Comparison of ENCODE assay signal across 17 cellular contexts in the genomic region with DNA sequence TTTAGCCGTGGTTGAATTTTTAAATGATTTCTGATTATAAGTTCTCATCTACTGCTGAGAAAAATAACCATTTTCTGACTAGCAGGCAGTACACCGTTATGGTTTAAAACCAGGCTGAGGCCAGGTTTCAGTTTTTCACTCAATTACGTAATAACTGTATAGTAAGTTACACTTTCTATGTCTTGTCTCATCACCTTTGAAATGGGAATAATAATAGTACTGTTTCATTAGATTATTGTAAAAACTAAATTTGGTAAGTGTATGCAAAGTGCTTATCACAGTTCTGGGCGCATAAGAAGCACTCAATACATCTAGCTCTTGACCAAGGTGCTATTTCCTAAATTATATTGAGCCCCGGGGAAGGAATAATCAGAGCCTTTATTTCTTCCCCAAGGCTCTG.
DNase-seq lines count a peak whose midpoint lies in the region; ATAC-seq and TF ChIP-seq lines count a peak whose summit lies in the region.
"Had no signal": no experiment of that assay in that cellular context is flagged by ENCODE, and none has a peak within 500 bp of the region (broad histone marks: within the 10 kb centered on the region; RNA-seq: fewer than 3 reads in every experiment).

No MANE protein-coding gene starts in this region.

- CTCF ChIA-PET in CD4-positive, alpha-beta memory T cell (lab: Charles Lee; ENCODE audit: partially characterized antibody): interaction anchor here (0.6 to 11.7 kb wide), 3 partner anchors 13 to 20 kb away, joined by 3 to 545 read pairs (median 3); no protein-coding TSS in a partner anchor

- peaks cover 0 to 3% of the 10 kb centered on the region in 2 donors for H3K36me3 Mint-ChIP-seq in CD4-positive, alpha-beta memory T cell

- peak overlapping the region; percentile 65 to 89 (median 80) for H3K4me3 Mint-ChIP-seq in CD4-positive, alpha-beta memory T cell

- no peaks in the 10 kb centered on the region for H3K27me3 Mint-ChIP-seq in CD4-positive, alpha-beta memory T cell

- H3K4me1 Mint-ChIP-seq in CD4-positive, alpha-beta memory T cell: peaks cover 59 to 80% (median 71%) of the 10 kb centered on the region in 4 donors

- POLR2A ChIA-PET in CD4-positive, alpha-beta memory T cell (lab: Charles Lee; ENCODE audit: partially characterized antibody): interaction anchor here (2.5 to 18.0 kb wide), 2 partner anchors 8 to 21 kb away, joined by 6 to 704 read pairs; no protein-coding TSS in a partner anchor

- H3K27me3 ChIP-seq in CD4-positive, alpha-beta memory T cell (ENCODE audit: insufficient read depth, low read length): no peaks in the 10 kb centered on the region
- H3K27me3 ChIP-seq in SU-DHL-6 (ENCODE audit: low read length): no peaks in the 10 kb centered on the region
- no peaks in the 10 kb centered on the region for H3K27me3 ChIP-seq in foreskin keratinocyte
- H3K27me3 ChIP-seq: SJCRH30, testis had no signal

- H3K4me1 ChIP-seq in CD4-positive, alpha-beta memory T cell (ENCODE audit: insufficient read depth, low read length): peaks cover 79% of the 10 kb centered on the region
- H3K4me1 ChIP-seq in foreskin keratinocyte: peaks cover 45% of the 10 kb centered on the region

- intact Hi-C loops in CD4-positive, alpha-beta memory T cell (cut with micrococcal nuclease): loop anchor here (2.0 kb wide), 1 partner anchor 18 kb away; no protein-coding TSS in a partner anchor

- in situ Hi-C loops in GM13977 (cut with MboI; ENCODE audit: low pct_unique_long_range_greater_than_20kb, low sequenced_read_pairs, unreplicated experiment): no loop called here
- in situ Hi-C loops in ACHN (cut with HindIII; ENCODE audit: low pct_ligation_motif_present, low pct_unique_long_range_greater_than_20kb, low sequenced_read_pairs): no loop called here

- H3K9ac ChIP-seq in SU-DHL-6 (ENCODE audit: low read length): no peak overlapping the region

- H3K27ac Mint-ChIP-seq in CD4-positive, alpha-beta memory T cell: peak overlapping the region; percentile 88 to 95 (median 93)

- DNase-seq in CD4-positive, alpha-beta memory T cell: no peak
- peak; percentile 30 for DNase-seq in GM13977 (ENCODE audit: low spot score)
- DNase-seq in foreskin keratinocyte: no peak
- DNase-seq in D341Med (ENCODE audit: low spot score): no peak
- no peak for DNase-seq in ACHN
- DNase-seq in T1000 (lab: John Stamatoyannopoulos, UW): no peak
- DNase-seq: activated CD4-positive, alpha-beta T cell treated with anti-CD3 and anti-CD28 coated beads, Interleukin-2, amount 50 U/mL, for 4 hours; activated gamma-delta T cell; cortex of kidney; left ventricle myocardium superior; NCI-H187 treated with DMSO at 0.1 percent for 48 hours; SJCRH30; stimulated activated CD4-positive, alpha-beta T cell treated with anti-CD3 and anti-CD28 coated beads, Interleukin-4, amount 100 ng/mL, for 4 hours; testis had no signal

- H3K79me2 ChIP-seq in SU-DHL-6 (ENCODE audit: insufficient read depth, low read length): peaks cover 5% of the 10 kb centered on the region; the same call in 1 of the 2 replicates

- no peaks in the 10 kb centered on the region for H3K36me3 ChIP-seq in CD4-positive, alpha-beta memory T cell (ENCODE audit: insufficient read depth, low read length)
- H3K36me3 ChIP-seq in SU-DHL-6 (ENCODE audit: low read length): no peaks in the 10 kb centered on the region
- H3K36me3 ChIP-seq: SJCRH30 had no signal

- H2AFZ ChIP-seq in SU-DHL-6 (ENCODE audit: low read depth, low read length, severe bottlenecking): no peak overlapping the region

- TF ChIP-seq CTCF in GM13977 (IDR thresholded peaks at IDR 0.05; ENCODE audit: extremely low read depth, insufficient read depth, missing control alignments): no peak
- TF ChIP-seq CTCF in SU-DHL-6 (IDR thresholded peaks at IDR 0.05; ENCODE audit: insufficient read depth, low read length, poor library complexity, severe bottlenecking): no peak
- no peak for TF ChIP-seq CTCF in foreskin keratinocyte (conservative IDR thresholded peaks at IDR 0.05)

- no peaks in the 10 kb centered on the region for H3K9me2 ChIP-seq in SU-DHL-6 (replicated peaks; ENCODE audit: insufficient read depth, low read length)

- H3K9me3 ChIP-seq in CD4-positive, alpha-beta memory T cell (ENCODE audit: control insufficient read depth in 1 of 2, low read length in 2 of 2): no peaks in the 10 kb centered on the region
- H3K9me3 ChIP-seq in SU-DHL-6 (ENCODE audit: insufficient read depth, low read length): no peaks in the 10 kb centered on the region
- H3K9me3 ChIP-seq: SJCRH30, testis had no signal

- no peaks in the 10 kb centered on the region for H4K20me1 ChIP-seq in SU-DHL-6 (ENCODE audit: low read depth, low read length)

- H3K4me2 ChIP-seq in SU-DHL-6 (ENCODE audit: low read depth, low read length, poor library complexity, severe bottlenecking): peak overlapping the region; percentile 25

- peak overlapping the region; percentile 59 for H3K27ac ChIP-seq in CD4-positive, alpha-beta memory T cell (ENCODE audit: low read depth, low read length)
- H3K27ac ChIP-seq in SU-DHL-6 (ENCODE audit: low read depth, low read length) (no peak overlapping the region), foreskin keratinocyte (peak overlapping the region; percentile 82)
- H3K27ac ChIP-seq: HL-60, SJCRH30, testis had no signal

- no peak for ATAC-seq in foreskin keratinocyte
- ATAC-seq: left ventricle myocardium superior had no signal

- H3K4me3 ChIP-seq in CD4-positive, alpha-beta memory T cell (ENCODE audit: low read length in 2 of 2): peak overlapping the region in 1 of 2 donors; percentile 21
- H3K4me3 ChIP-seq in SU-DHL-6 (ENCODE audit: insufficient read depth, low read length, poor library complexity, severe bottlenecking): no peak overlapping the region
- H3K4me3 ChIP-seq: SJCRH30, skin epidermis, testis had no signal

- H3F3A ChIP-seq in SU-DHL-6 (ENCODE audit: insufficient read depth): peaks cover 3% of the 10 kb centered on the region; the same call in 1 of the 2 replicates

- H3K9me3 Mint-ChIP-seq in CD4-positive, alpha-beta memory T cell: no peaks in the 10 kb centered on the region
